Comparison of ENCODE assay signal across 8 cellular contexts in genomic region chr10:96556003-96556402, GRCh38. TPM values are rescaled to one million over a fixed set of nuclear protein-coding genes. Genes with fewer than 3 reads are reported as not detected.
DNase-seq lines count a peak whose midpoint lies in the region; ATAC-seq and TF ChIP-seq lines count a peak whose summit lies in the region.

No MANE protein-coding gene starts in this region.

- no peak overlapping the region for H3K27ac Mint-ChIP-seq in brain
- H3K27ac Mint-ChIP-seq in activated CD4-positive, alpha-beta T cell treated with anti-CD3 and anti-CD28 coated beads, Interleukin-2, amount 10 ng/mL, durations not matched to agents 24 days and 14 days, result no peak overlapping the region

- intact Hi-C loops in activated CD4-positive, alpha-beta T cell treated with anti-CD3 and anti-CD28 coated beads, Interleukin-2, amount 10 ng/mL, durations not matched to agents 24 days and 14 days (cut with micrococcal nuclease), result no loop called here

- ATAC-seq in omental fat pad (ENCODE audit: low FRiP score) (no peak), HG03354 (IDR thresholded peaks at IDR 0.05; ENCODE audit: poor library complexity, severe bottlenecking, unreplicated experiment) (no peak)

- DNase-seq in EL, result peak; percentile 14
- DNase-seq in Kasumi-1 (lab: John Stamatoyannopoulos, UW), result peak; percentile 54 to 86
- DNase-seq in medulla oblongata (ENCODE audit: extremely low spot score), result peak; percentile 29
- DNase-seq in activated CD4-positive, alpha-beta T cell treated with anti-CD3 and anti-CD28 coated beads, Interleukin-2, amount 10 ng/mL, durations not matched to agents 24 days and 14 days, result no peak
- no peak for DNase-seq in omental fat pad (ENCODE audit: low spot score)
- no peak for DNase-seq in stimulated activated CD4-positive, alpha-beta T cell treated with anti-CD3 and anti-CD28 coated beads, Interleukin-4, amount 100 ng/mL, for 4 hours

- peaks cover 36% of the 10 kb centered on the region for H3K36me3 Mint-ChIP-seq in brain
- H3K36me3 Mint-ChIP-seq in activated CD4-positive, alpha-beta T cell treated with anti-CD3 and anti-CD28 coated beads, Interleukin-2, amount 10 ng/mL, durations not matched to agents 24 days and 14 days (ENCODE audit: low read depth), result peaks cover 23% of the 10 kb centered on the region

- no peaks in the 10 kb centered on the region for H3K9me3 Mint-ChIP-seq in brain
- H3K9me3 Mint-ChIP-seq in activated CD4-positive, alpha-beta T cell treated with anti-CD3 and anti-CD28 coated beads, Interleukin-2, amount 10 ng/mL, durations not matched to agents 24 days and 14 days, result no peaks in the 10 kb centered on the region

- H3K4me1 Mint-ChIP-seq in brain, result no peaks in the 10 kb centered on the region
- H3K4me1 Mint-ChIP-seq in activated CD4-positive, alpha-beta T cell treated with anti-CD3 and anti-CD28 coated beads, Interleukin-2, amount 10 ng/mL, durations not matched to agents 24 days and 14 days, result no peaks in the 10 kb centered on the region

- H3K27me3 Mint-ChIP-seq in brain, result no peaks in the 10 kb centered on the region
- H3K27me3 Mint-ChIP-seq in activated CD4-positive, alpha-beta T cell treated with anti-CD3 and anti-CD28 coated beads, Interleukin-2, amount 10 ng/mL, durations not matched to agents 24 days and 14 days, result no peaks in the 10 kb centered on the region

- peak; percentile 53 to 71 for TF ChIP-seq CTCF in brain (conservative IDR thresholded peaks at IDR 0.05)
- TF ChIP-seq CTCF in omental fat pad (IDR thresholded peaks at IDR 0.05), result no peak

- H3K4me3 Mint-ChIP-seq in brain, result no peak overlapping the region
- H3K4me3 Mint-ChIP-seq in activated CD4-positive, alpha-beta T cell treated with anti-CD3 and anti-CD28 coated beads, Interleukin-2, amount 10 ng/mL, durations not matched to agents 24 days and 14 days, result no peak overlapping the region

RNA-seq across cellular contexts. Expression of gene TM9SF3, which starts 30.8 kb away (rescaled TPM):
- 26.6 TPM for polyA plus RNA-seq in brain (ENCODE audit: insufficient read depth, low read depth, low replicate concordance)
- total RNA-seq in activated CD4-positive, alpha-beta T cell treated with anti-CD3 and anti-CD28 coated beads, Interleukin-2, amount 10 ng/mL, durations not matched to agents 24 days and 14 days, result 84.5 and 86.1 TPM in 2 replicates
- 10 to 100 TPM; 75.5 to 99.9 (median 86.8) TPM for total RNA-seq in omental fat pad

RNA-seq across cellular contexts. Expression of gene TLL2, which starts 42.3 kb away (rescaled TPM):
- polyA plus RNA-seq in brain (ENCODE audit: insufficient read depth, low read depth, low replicate concordance), result 1.4 TPM
- total RNA-seq in activated CD4-positive, alpha-beta T cell treated with anti-CD3 and anti-CD28 coated beads, Interleukin-2, amount 10 ng/mL, durations not matched to agents 24 days and 14 days, result not detected in 2 replicates
- under 1 TPM in 1 of 4 donors, not detected in 3; 0.16 TPM for total RNA-seq in omental fat pad

Comparison
In these comparisons a context has a peak if more than half of its experiments do, and no peak if none do; other contexts are left out.
1. DNase-seq: peak in EL (single experiment), Kasumi-1 (2 of 2) and medulla oblongata (single experiment); none in activated CD4-positive, alpha-beta T cell treated with anti-CD3 and anti-CD28 coated beads, Interleukin-2, amount 10 ng/mL, durations not matched to agents 24 days and 14 days (single experiment), omental fat pad (single experiment) and stimulated activated CD4-positive, alpha-beta T cell treated with anti-CD3 and anti-CD28 coated beads, Interleukin-4, amount 100 ng/mL, for 4 hours (0 of 2).
2. CTCF ChIP-seq: peak in brain (2 of 2); none in omental fat pad (0 of 3).